ENCODE assay signal across 31 cellular contexts in the genomic region with DNA sequence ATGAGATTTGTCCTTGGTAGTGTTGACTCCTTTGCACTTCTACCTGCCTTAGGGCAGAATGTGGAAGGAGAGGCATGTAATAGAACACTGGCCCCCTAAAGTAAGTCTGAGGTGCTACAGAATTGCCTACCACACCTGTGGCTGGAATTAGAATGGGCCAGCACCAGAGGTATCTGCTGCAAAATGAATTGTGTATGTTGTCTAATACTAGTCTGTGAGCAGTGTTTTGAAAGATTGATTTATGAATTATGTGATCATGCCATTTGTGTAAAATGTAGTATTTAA. TPM values are rescaled to one million over a fixed set of nuclear protein-coding genes. Genes with fewer than 3 reads are reported as not detected.
A peak's percentile ranks its signal among the peaks of the same experiment; 100 is the strongest.
DNase-seq lines count a peak whose midpoint lies in the region; ATAC-seq and TF ChIP-seq lines count a peak whose summit lies in the region.
"Had no signal": no experiment of that assay in that cellular context is flagged by ENCODE, and none has a peak within 500 bp of the region (broad histone marks: within the 10 kb centered on the region; RNA-seq: fewer than 3 reads in every experiment).

No MANE protein-coding gene starts in this region.

- POLR2A ChIA-PET in activated CD8-positive, alpha-beta T cell treated with anti-CD3 and anti-CD28 coated beads for 36 hours (lab: Charles Lee) = interaction anchor here (1.8 kb wide), 1 partner anchor 11 kb away, joined by 5 read pairs; no protein-coding TSS in a partner anchor
- POLR2A ChIA-PET in activated CD8-positive, alpha-beta T cell treated with anti-CD3 and anti-CD28 coated beads, Interleukin-2, amount 10 ng/mL, durations not matched to agents 7 days and 5 days (lab: Charles Lee) = no interaction called here
- POLR2A ChIA-PET in HCT116 (lab: Charles Lee) (interaction anchor here (1.2 kb wide), 1 partner anchor 19 kb away, joined by 3 read pairs; no protein-coding TSS in a partner anchor), activated B cell treated with CpG ODN at 0.5 μM for 24 hours (lab: Charles Lee) (interaction anchor here (1.3 kb wide), 1 partner anchor 18 kb away, joined by 5 read pairs; no protein-coding TSS in a partner anchor)

- H3K27me3 ChIP-seq in HCT116 (ENCODE audit: insufficient read depth, low read length) = no peaks in the 10 kb centered on the region
- H3K27me3 ChIP-seq: adrenal gland, gastroesophageal sphincter, neural progenitor cell, pancreas, testis had no signal

- H3K4me2 ChIP-seq in HCT116 (ENCODE audit: low read length) = no peak overlapping the region
- H3K4me2 ChIP-seq: KMS-11, neural progenitor cell, PC-9 had no signal

- H3K4me1 ChIP-seq in HCT116 (ENCODE audit: control insufficient read depth in 1 of 2, insufficient read depth in 2 of 2, low read length in 2 of 2) = peaks cover 2 to 3% of the 10 kb centered on the region in 2 experiments; a peak in 3 of 4 replicates
- H3K4me1 ChIP-seq: neural progenitor cell, pancreas, testis had no signal

- TF ChIP-seq POLR2A in HCT116 (IDR thresholded peaks at IDR 0.05; ENCODE audit: borderline replicate concordance, extremely low read depth, insufficient read depth, insufficient read length) = no peak

- no peak overlapping the region for H3K9ac ChIP-seq in HCT116 (ENCODE audit: low read length)
- H3K9ac ChIP-seq: KMS-11, neural progenitor cell had no signal

- no peaks in the 10 kb centered on the region for H3K9me3 Mint-ChIP-seq in activated CD8-positive, alpha-beta T cell treated with anti-CD3 and anti-CD28 coated beads for 36 hours
- no peaks in the 10 kb centered on the region for H3K9me3 Mint-ChIP-seq in activated CD8-positive, alpha-beta T cell treated with anti-CD3 and anti-CD28 coated beads, Interleukin-2, amount 10 ng/mL, durations not matched to agents 7 days and 5 days (ENCODE audit: insufficient read depth)
- H3K9me3 Mint-ChIP-seq in activated B cell treated with CpG ODN at 0.5 μM for 24 hours (no peaks in the 10 kb centered on the region), naive B cell (peaks cover 0 to 2% (median 0%) of the 10 kb centered on the region in 7 donors)
- H3K9me3 Mint-ChIP-seq: activated CD4-positive, alpha-beta T cell treated with anti-CD3 and anti-CD28 coated beads, Interleukin-2, amount 10 ng/mL, durations not matched to agents 24 days and 14 days; activated naive CD4-positive, alpha-beta T cell treated with anti-CD3 and anti-CD28 coated beads, Interleukin-2, amount 10 ng/mL, durations not matched to agents 7 days and 5 days; brain; CD14-positive monocyte; neural progenitor cell had no signal

- H3K36me3 ChIP-seq in HCT116 (ENCODE audit: control insufficient read depth in 1 of 2, insufficient read depth in 2 of 2, low read length in 2 of 2) = peaks cover 56 to 65% of the 10 kb centered on the region in 2 experiments

- H3K9me2 ChIP-seq in HCT116 (ENCODE audit: insufficient read depth) = no peaks in the 10 kb centered on the region

- no peak for ATAC-seq in activated CD8-positive, alpha-beta T cell treated with anti-CD3 and anti-CD28 coated beads for 36 hours
- no peak for ATAC-seq in activated CD8-positive, alpha-beta T cell treated with anti-CD3 and anti-CD28 coated beads, Interleukin-2, amount 10 ng/mL, durations not matched to agents 7 days and 5 days
- peak; percentile 64 for ATAC-seq in HCT116
- peak; percentile 37 for ATAC-seq in activated B cell treated with CpG ODN at 0.5 μM for 24 hours (ENCODE audit: low read depth)
- peak; percentile 86 to 88 for ATAC-seq in naive B cell (ENCODE audit: low read depth in 2 of 2)
- ATAC-seq: activated CD8-positive, alpha-beta memory T cell treated with anti-CD3 and anti-CD28 coated beads, Interleukin-2, amount 10 ng/mL, durations not matched to agents 7 days and 5 days; gastroesophageal sphincter; pancreas had no signal

- TF ChIP-seq CTCF in activated CD8-positive, alpha-beta T cell treated with anti-CD3 and anti-CD28 coated beads for 36 hours (IDR thresholded peaks at IDR 0.05) = no peak
- TF ChIP-seq CTCF in HCT116 (IDR thresholded peaks at IDR 0.05 in 2 of 3, conservative IDR thresholded peaks at IDR 0.05 in 1 of 3; ENCODE audit: borderline replicate concordance in 1 of 3, insufficient read depth in 1 of 3, low read depth in 2 of 3, low read length in 2 of 3) = no peak
- TF ChIP-seq CTCF in activated B cell treated with CpG ODN at 0.5 μM for 24 hours (IDR thresholded peaks at IDR 0.05) = no peak

- peaks cover 53% of the 10 kb centered on the region for H3K79me2 ChIP-seq in HCT116 (ENCODE audit: insufficient read depth, low read length)

- H3K27ac ChIP-seq in HCT116 (ENCODE audit: low read depth, low read length) = no peak overlapping the region
- H3K27ac ChIP-seq: adrenal gland, gastroesophageal sphincter, KMS-11, neural progenitor cell, pancreas, PC-9, testis, VCaP had no signal

- RAD21 ChIA-PET in HCT116 (lab: Charles Lee; ENCODE audit: low non-redundant PET in 1 of 2, low total read pairs in 2 of 2, uncharacterized antibody in 2 of 2, unreplicated experiment in 2 of 2) = no interaction called here

- H3K27ac Mint-ChIP-seq in activated CD8-positive, alpha-beta T cell treated with anti-CD3 and anti-CD28 coated beads for 36 hours = peak overlapping the region; percentile 64
- no peak overlapping the region for H3K27ac Mint-ChIP-seq in activated CD8-positive, alpha-beta T cell treated with anti-CD3 and anti-CD28 coated beads, Interleukin-2, amount 10 ng/mL, durations not matched to agents 7 days and 5 days
- H3K27ac Mint-ChIP-seq in activated B cell treated with CpG ODN at 0.5 μM for 24 hours = peak overlapping the region; percentile 65
- peak overlapping the region; percentile 48 to 95 (median 80) for H3K27ac Mint-ChIP-seq in naive B cell
- H3K27ac Mint-ChIP-seq: activated CD4-positive, alpha-beta T cell treated with anti-CD3 and anti-CD28 coated beads, Interleukin-2, amount 10 ng/mL, durations not matched to agents 24 days and 14 days; activated naive CD4-positive, alpha-beta T cell treated with anti-CD3 and anti-CD28 coated beads, Interleukin-2, amount 10 ng/mL, durations not matched to agents 7 days and 5 days; neural progenitor cell had no signal

- TF ChIP-seq RAD21 in HCT116 (IDR thresholded peaks at IDR 0.05; ENCODE audit: low read depth) = no peak

- BruUV-seq in HCT116 (replicated peaks; lab: Mats Ljungman, UMichigan) = no TSS peak

- CTCF ChIA-PET in activated CD8-positive, alpha-beta T cell treated with anti-CD3 and anti-CD28 coated beads for 36 hours (lab: Charles Lee) = interaction anchor here (1.2 to 1.8 kb wide), 2 partner anchors 10 to 20 kb away, joined by 4 to 5 read pairs; no protein-coding TSS in a partner anchor
- CTCF ChIA-PET in activated CD8-positive, alpha-beta T cell treated with anti-CD3 and anti-CD28 coated beads, Interleukin-2, amount 10 ng/mL, durations not matched to agents 7 days and 5 days (lab: Charles Lee) = interaction anchor here (1.0 to 3.8 kb wide), 5 partner anchors 13 to 66 kb away, joined by 3 to 13 read pairs (median 4); no protein-coding TSS in a partner anchor
- CTCF ChIA-PET in HCT116 (lab: Charles Lee) (no interaction called here), activated B cell treated with CpG ODN at 0.5 μM for 24 hours (lab: Charles Lee) (interaction anchor here (1.1 to 1.2 kb wide), 2 partner anchors 13 to 27 kb away, joined by 3 to 4 read pairs; no protein-coding TSS in a partner anchor)

- H2AFZ ChIP-seq in HCT116 (ENCODE audit: low read depth, low read length, poor library complexity, severe bottlenecking) = no peak overlapping the region
- H2AFZ ChIP-seq: neural progenitor cell, PC-9 had no signal

- H3K9me3 ChIP-seq in HCT116 (ENCODE audit: control insufficient read depth in 1 of 2, insufficient read depth in 1 of 2, low read depth in 1 of 2, low read length in 2 of 2) = no peaks in the 10 kb centered on the region
- H3K9me3 ChIP-seq: adrenal gland, gastroesophageal sphincter, pancreas, testis had no signal

- H3K27me3 Mint-ChIP-seq in activated CD8-positive, alpha-beta T cell treated with anti-CD3 and anti-CD28 coated beads for 36 hours = no peaks in the 10 kb centered on the region
- no peaks in the 10 kb centered on the region for H3K27me3 Mint-ChIP-seq in activated CD8-positive, alpha-beta T cell treated with anti-CD3 and anti-CD28 coated beads, Interleukin-2, amount 10 ng/mL, durations not matched to agents 7 days and 5 days (ENCODE audit: low read depth)
- H3K27me3 Mint-ChIP-seq in activated B cell treated with CpG ODN at 0.5 μM for 24 hours = no peaks in the 10 kb centered on the region
- H3K27me3 Mint-ChIP-seq in naive B cell = no peaks in the 10 kb centered on the region
- H3K27me3 Mint-ChIP-seq: activated CD4-positive, alpha-beta T cell treated with anti-CD3 and anti-CD28 coated beads, Interleukin-2, amount 10 ng/mL, durations not matched to agents 24 days and 14 days; activated CD8-positive, alpha-beta memory T cell treated with anti-CD3 and anti-CD28 coated beads, Interleukin-2, amount 10 ng/mL, durations not matched to agents 7 days and 5 days; activated naive CD4-positive, alpha-beta T cell treated with anti-CD3 and anti-CD28 coated beads, Interleukin-2, amount 10 ng/mL, durations not matched to agents 7 days and 5 days; brain had no signal

- no peak for DNase-seq in activated CD8-positive, alpha-beta T cell treated with anti-CD3 and anti-CD28 coated beads for 36 hours
- no peak for DNase-seq in activated CD8-positive, alpha-beta T cell treated with anti-CD3 and anti-CD28 coated beads, Interleukin-2, amount 10 ng/mL, durations not matched to agents 7 days and 5 days
- DNase-seq in HCT116 (ENCODE audit: low read depth, low spot score) = no peak
- no peak for DNase-seq in activated B cell treated with CpG ODN at 0.5 μM for 24 hours
- DNase-seq in naive B cell = no peak
- no peak for DNase-seq in OCI-M1 (lab: John Stamatoyannopoulos, UW)
- DNase-seq in SW480 (ENCODE audit: low spot score) = no peak
- DNase-seq in posterior cingulate gyrus = no peak
- DNase-seq: 8988T; activated CD4-positive, alpha-beta T cell treated with anti-CD3 and anti-CD28 coated beads, Interleukin-2, amount 10 ng/mL, durations not matched to agents 24 days and 14 days; activated CD8-positive, alpha-beta memory T cell treated with anti-CD3 and anti-CD28 coated beads, Interleukin-2, amount 10 ng/mL, durations not matched to agents 7 days and 5 days; activated naive CD4-positive, alpha-beta T cell treated with anti-CD3 and anti-CD28 coated beads, Interleukin-2, amount 10 ng/mL, durations not matched to agents 7 days and 5 days; adrenal gland; mammary epithelial cell; NCI-H1417 treated with DMSO at 0.1 percent for 48 hours; NCI-H2029 treated with DMSO at 0.1 percent for 48 hours; NCI-H526; NK-92 treated with Interleukin-12 subunit alpha and Interleukin-12 subunit beta, amount 100 ng/mL, for 24 hours; pancreas; PC-9; Right ventricle myocardium superior; small intestine; stimulated activated naive CD4-positive, alpha-beta T cell treated with Interleukin-2 at 50 U/mL for 16 hours; T1000; testis had no signal

- H3K36me3 Mint-ChIP-seq in activated CD8-positive, alpha-beta T cell treated with anti-CD3 and anti-CD28 coated beads for 36 hours (ENCODE audit: low read depth) = peaks cover 37% of the 10 kb centered on the region
- peaks cover 50% of the 10 kb centered on the region for H3K36me3 Mint-ChIP-seq in activated CD8-positive, alpha-beta T cell treated with anti-CD3 and anti-CD28 coated beads, Interleukin-2, amount 10 ng/mL, durations not matched to agents 7 days and 5 days (ENCODE audit: low read depth)
- peaks cover 71% of the 10 kb centered on the region for H3K36me3 Mint-ChIP-seq in activated B cell treated with CpG ODN at 0.5 μM for 24 hours (ENCODE audit: low read depth)
- H3K36me3 Mint-ChIP-seq in naive B cell = peaks cover 12 to 17% of the 10 kb centered on the region in 2 donors

- no peak overlapping the region for H3K4me3 ChIP-seq in HCT116 (replicated peaks in 1 of 2; ENCODE audit: low read depth in 1 of 2, low read length in 2 of 2)
- H3K4me3 ChIP-seq: adrenal gland, gastroesophageal sphincter, neural progenitor cell, pancreas, PC-9, testis had no signal

- H3K4me3 Mint-ChIP-seq in activated CD8-positive, alpha-beta T cell treated with anti-CD3 and anti-CD28 coated beads for 36 hours = no peak overlapping the region
- H3K4me3 Mint-ChIP-seq in activated CD8-positive, alpha-beta T cell treated with anti-CD3 and anti-CD28 coated beads, Interleukin-2, amount 10 ng/mL, durations not matched to agents 7 days and 5 days = no peak overlapping the region
- H3K4me3 Mint-ChIP-seq in activated B cell treated with CpG ODN at 0.5 μM for 24 hours (peak overlapping the region; percentile 68), naive B cell (peak overlapping the region; percentile 75 to 95 (median 91))
- H3K4me3 Mint-ChIP-seq: activated CD4-positive, alpha-beta T cell treated with anti-CD3 and anti-CD28 coated beads, Interleukin-2, amount 10 ng/mL, durations not matched to agents 24 days and 14 days; activated CD8-positive, alpha-beta memory T cell treated with anti-CD3 and anti-CD28 coated beads, Interleukin-2, amount 10 ng/mL, durations not matched to agents 7 days and 5 days; activated naive CD4-positive, alpha-beta T cell treated with anti-CD3 and anti-CD28 coated beads, Interleukin-2, amount 10 ng/mL, durations not matched to agents 7 days and 5 days; brain; CD14-positive monocyte had no signal

- intact Hi-C loops in activated CD8-positive, alpha-beta T cell treated with anti-CD3 and anti-CD28 coated beads for 36 hours (cut with micrococcal nuclease) = no loop called here
- intact Hi-C loops in HCT116 (cut with micrococcal nuclease) = no loop called here
- intact Hi-C loops in activated B cell treated with CpG ODN at 0.5 μM for 24 hours (cut with micrococcal nuclease) = no loop called here
- intact Hi-C loops in posterior cingulate gyrus (cut with DNase I) = no loop called here

- H4K20me1 ChIP-seq in HCT116 (ENCODE audit: insufficient read depth) = peaks cover 15% of the 10 kb centered on the region; the same call in 1 of the 2 replicates

- H3K4me1 Mint-ChIP-seq in activated CD8-positive, alpha-beta T cell treated with anti-CD3 and anti-CD28 coated beads for 36 hours (ENCODE audit: low read depth) = peaks cover 14% of the 10 kb centered on the region
- H3K4me1 Mint-ChIP-seq in activated CD8-positive, alpha-beta T cell treated with anti-CD3 and anti-CD28 coated beads, Interleukin-2, amount 10 ng/mL, durations not matched to agents 7 days and 5 days (ENCODE audit: low read depth) = peaks cover 10% of the 10 kb centered on the region
- H3K4me1 Mint-ChIP-seq in activated B cell treated with CpG ODN at 0.5 μM for 24 hours (peaks cover 49% of the 10 kb centered on the region), naive B cell (peaks cover 34 to 65% (median 53%) of the 10 kb centered on the region in 3 donors)
- H3K4me1 Mint-ChIP-seq: neural progenitor cell had no signal

RNA-seq across cellular contexts. Expression of a gene that starts 5.7 kb away (rescaled TPM):
- 10 to 100 TPM; 13.0 to 13.2 TPM for total RNA-seq in activated CD8-positive, alpha-beta T cell treated with anti-CD3 and anti-CD28 coated beads for 36 hours
- total RNA-seq in activated CD8-positive, alpha-beta T cell treated with anti-CD3 and anti-CD28 coated beads, Interleukin-2, amount 10 ng/mL, durations not matched to agents 7 days and 5 days = 10 to 100 TPM; 19.9 to 21.9 TPM
- total RNA-seq in HCT116 (2021; ENCODE audit: unreplicated experiment) = 16.3 TPM
- polyA plus RNA-seq in HCT116 (2012) = 3.4 and 4.5 TPM in 2 replicates
- total RNA-seq in activated B cell treated with CpG ODN at 0.5 μM for 24 hours = 13.1 and 13.5 TPM in 2 replicates
- 10 to 100 TPM; 14.9 to 20.4 (median 17.1) TPM for polyA plus RNA-seq in naive B cell (ENCODE audit: low read depth in 6 of 6)

RNA-seq across cellular contexts. Expression of a gene that starts 17.3 kb away (rescaled TPM):
- total RNA-seq in activated CD8-positive, alpha-beta T cell treated with anti-CD3 and anti-CD28 coated beads for 36 hours = 100 to 1,000 TPM; 104 to 105 TPM
- total RNA-seq in activated CD8-positive, alpha-beta T cell treated with anti-CD3 and anti-CD28 coated beads, Interleukin-2, amount 10 ng/mL, durations not matched to agents 7 days and 5 days = 10 to 100 TPM; 85.3 to 88.2 TPM
- 71.7 TPM for total RNA-seq in HCT116 (2021; ENCODE audit: unreplicated experiment)
- 27.7 and 39.8 TPM in 2 replicates for polyA plus RNA-seq in HCT116 (2012)
- 94.8 and 97.6 TPM in 2 replicates for total RNA-seq in activated B cell treated with CpG ODN at 0.5 μM for 24 hours
- 10 to 100 TPM; 46.9 to 76.5 (median 69.7) TPM for polyA plus RNA-seq in naive B cell (ENCODE audit: low read depth in 6 of 6)

RNA-seq across cellular contexts. Expression of a gene that starts 28.9 kb away (rescaled TPM):
- total RNA-seq in activated CD8-positive, alpha-beta T cell treated with anti-CD3 and anti-CD28 coated beads for 36 hours = 100 to 1,000 TPM; 187 to 202 TPM
- 100 to 1,000 TPM; 198 to 200 TPM for total RNA-seq in activated CD8-positive, alpha-beta T cell treated with anti-CD3 and anti-CD28 coated beads, Interleukin-2, amount 10 ng/mL, durations not matched to agents 7 days and 5 days
- 118 TPM for total RNA-seq in HCT116 (2021; ENCODE audit: unreplicated experiment)
- 59.3 and 66.0 TPM in 2 replicates for polyA plus RNA-seq in HCT116 (2012)
- 30.8 and 31.5 TPM in 2 replicates for total RNA-seq in activated B cell treated with CpG ODN at 0.5 μM for 24 hours
- polyA plus RNA-seq in naive B cell (ENCODE audit: low read depth in 6 of 6) = 10 to 100 TPM; 20.4 to 26.0 (median 23.2) TPM

Comparison
In these comparisons a context has a peak if more than half of its experiments do, and no peak if none do; other contexts are left out.
1. ATAC-seq: peak in HCT116 (single experiment), activated B cell treated with CpG ODN at 0.5 μM for 24 hours (single experiment) and naive B cell (2 of 2); none in activated CD8-positive, alpha-beta T cell treated with anti-CD3 and anti-CD28 coated beads for 36 hours (single experiment) and activated CD8-positive, alpha-beta T cell treated with anti-CD3 and anti-CD28 coated beads, Interleukin-2, amount 10 ng/mL, durations not matched to agents 7 days and 5 days (single experiment).
2. H3K4me3 Mint-ChIP-seq: peak in activated B cell treated with CpG ODN at 0.5 μM for 24 hours (single experiment) and naive B cell (8 of 8); none in activated CD8-positive, alpha-beta T cell treated with anti-CD3 and anti-CD28 coated beads for 36 hours (single experiment) and activated CD8-positive, alpha-beta T cell treated with anti-CD3 and anti-CD28 coated beads, Interleukin-2, amount 10 ng/mL, durations not matched to agents 7 days and 5 days (single experiment).